Comparison of ENCODE assay signal across 8 cellular contexts in genomic region chr12:112939761-112940357, GRCh38. TPM values are rescaled to one million over a fixed set of nuclear protein-coding genes. Genes with fewer than 3 reads are reported as not detected.
DNase-seq lines count a peak whose midpoint lies in the region; ATAC-seq and TF ChIP-seq lines count a peak whose summit lies in the region.

No MANE protein-coding gene starts in this region.

- no peaks in the 10 kb centered on the region for H3K9me3 ChIP-seq in CD4-positive, alpha-beta memory T cell (ENCODE audit: control insufficient read depth in 1 of 2, low read length in 2 of 2)
- H3K9me3 ChIP-seq in IMR-90 (ENCODE audit: control insufficient read depth, insufficient read depth, low read length): no peaks in the 10 kb centered on the region

- peaks cover 0 to 5% (median 0%) of the 10 kb centered on the region in 8 donors for H3K9me3 Mint-ChIP-seq in CD4-positive, alpha-beta memory T cell

- no peak overlapping the region for H4K5ac ChIP-seq in IMR-90 (ENCODE audit: low read depth, low read length)

- H3K14ac ChIP-seq in IMR-90 (replicated peaks; ENCODE audit: low read depth, low read length): no peak overlapping the region

- BruUV-seq in IMR-90 (replicated peaks; lab: Mats Ljungman, UMichigan): no TSS peak

- CTCF ChIA-PET in CD4-positive, alpha-beta memory T cell (lab: Charles Lee; ENCODE audit: partially characterized antibody): interaction anchor here (1.5 to 2.7 kb wide), 4 partner anchors 9 to 39 kb away, joined by 3 to 15 read pairs (median 8); partner anchors contain the start of gene OAS1
- CTCF ChIA-PET in IMR-90 (lab: Yijun Ruan, JAX): interaction anchor here (1.2 kb wide), 1 partner anchor 9 kb away, joined by 3 read pairs; no protein-coding TSS in a partner anchor

- peaks cover 27 to 42% (median 36%) of the 10 kb centered on the region in 4 donors for H3K4me1 Mint-ChIP-seq in CD4-positive, alpha-beta memory T cell

- no peak overlapping the region for H2BK120ac ChIP-seq in IMR-90 (ENCODE audit: low read depth, low read length)

- H3K4me2 ChIP-seq in IMR-90 (ENCODE audit: low read depth, low read length): no peak overlapping the region; the same call in 1 of the 2 replicates

- H3K4ac ChIP-seq in IMR-90 (ENCODE audit: low read depth, low read length): no peak overlapping the region

- WGBS in IMR-90 (ENCODE audit: extremely low coverage in 2 of 2, insufficient read length in 1 of 2), 2 experiments: 43% methylated on average over 1 of the region's 7 CpGs; no CpG with 5 or more reads in 1 of the 2 experiments

- H2AK9ac ChIP-seq in IMR-90 (replicated peaks; ENCODE audit: low read depth, low read length, poor library complexity): peak overlapping the region; percentile 55

- no peaks in the 10 kb centered on the region for H4K20me1 ChIP-seq in IMR-90 (ENCODE audit: insufficient read depth, low read length)

- H2AFZ ChIP-seq in IMR-90 (replicated peaks; ENCODE audit: low read length, poor library complexity): peak overlapping the region; percentile 76

- H3K79me1 ChIP-seq in IMR-90 (ENCODE audit: low read depth in 1 of 2, low read length in 2 of 2): peaks cover 0 to 7% of the 10 kb centered on the region in 2 experiments; a peak in 1 of 4 replicates

- H3K56ac ChIP-seq in IMR-90 (ENCODE audit: extremely low read depth, insufficient read depth, low read length): peak overlapping the region; percentile 32; the same call in 1 of the 2 replicates

- H3K18ac ChIP-seq in IMR-90 (ENCODE audit: low read depth, low read length): no peak overlapping the region

- no peak for TF ChIP-seq RAD21 in IMR-90 (IDR thresholded peaks at IDR 0.05; ENCODE audit: low read length)

- peak overlapping the region; percentile 38 for H3K23ac ChIP-seq in IMR-90 (ENCODE audit: low read depth, low read length)

- dilution Hi-C loops in IMR-90 (cut with HindIII; ENCODE audit: low sequenced_read_pairs, unreplicated experiment): no loop called here

- POLR2A ChIA-PET in CD4-positive, alpha-beta memory T cell (lab: Charles Lee; ENCODE audit: partially characterized antibody): interaction anchor here (0.7 to 6.0 kb wide), 4 partner anchors 12 to 95 kb away, joined by 3 to 84 read pairs (median 6); partner anchors contain the start of genes OAS1 and OAS2
- POLR2A ChIA-PET in IMR-90 (lab: Charles Lee; ENCODE audit: unreplicated experiment): no interaction called here

- intact Hi-C loops in CD4-positive, alpha-beta memory T cell (cut with micrococcal nuclease): loop anchor here (2.0 kb wide), 1 partner anchor 33 kb away; the partner anchor contains the start of gene OAS1
- intact Hi-C loops in IMR-90 (cut with micrococcal nuclease) (no loop called here), head of caudate nucleus (cut with DNase I) (no loop called here)

- peak overlapping the region; percentile 80 to 92 (median 88) for H3K27ac Mint-ChIP-seq in CD4-positive, alpha-beta memory T cell

- peaks cover 8 to 17% of the 10 kb centered on the region in 2 donors for H3K36me3 Mint-ChIP-seq in CD4-positive, alpha-beta memory T cell

- no peak overlapping the region for H2BK5ac ChIP-seq in IMR-90 (ENCODE audit: low read depth, low read length, poor library complexity, severe bottlenecking)

- peak overlapping the region; percentile 87 to 100 (median 94) for H3K4me3 Mint-ChIP-seq in CD4-positive, alpha-beta memory T cell

- TF ChIP-seq CTCF in IMR-90 (conservative IDR thresholded peaks at IDR 0.05; ENCODE audit: low read depth, low read length): no peak
- no peak for TF ChIP-seq CTCF in coronary artery (IDR thresholded peaks at IDR 0.05)

- H4K91ac ChIP-seq in IMR-90 (ENCODE audit: insufficient read depth, low read depth, low read length): no peak overlapping the region

- H3K4me1 ChIP-seq in CD4-positive, alpha-beta memory T cell (ENCODE audit: insufficient read depth, low read length): peaks cover 35% of the 10 kb centered on the region
- peaks cover 2% of the 10 kb centered on the region for H3K4me1 ChIP-seq in IMR-90 (ENCODE audit: control insufficient read depth, insufficient read depth, low read length)

- no peak for ATAC-seq in IMR-90 (ENCODE audit: low read depth)
- no peak for ATAC-seq in HG03439 (IDR thresholded peaks at IDR 0.05; ENCODE audit: unreplicated experiment)

- peaks cover 7% of the 10 kb centered on the region for H3K36me3 ChIP-seq in CD4-positive, alpha-beta memory T cell (ENCODE audit: insufficient read depth, low read length)
- no peaks in the 10 kb centered on the region for H3K36me3 ChIP-seq in IMR-90 (ENCODE audit: control insufficient read depth, insufficient read depth, low read length)

- no peak for DNase-seq in CD4-positive, alpha-beta memory T cell
- no peak for DNase-seq in IMR-90
- no peak for DNase-seq in coronary artery (ENCODE audit: low spot score)
- DNase-seq in head of caudate nucleus: no peak
- no peak for DNase-seq in midbrain (lab: John Stamatoyannopoulos, UW)
- DNase-seq in HK-2 (ENCODE audit: unreplicated experiment): no peak

- peak overlapping the region; percentile 28 for H3K27ac ChIP-seq in CD4-positive, alpha-beta memory T cell (ENCODE audit: low read depth, low read length)
- no peak overlapping the region for H3K27ac ChIP-seq in IMR-90 (ENCODE audit: insufficient read depth, low read length)
- H3K27ac ChIP-seq in coronary artery: no peak overlapping the region

- H3K4me3 ChIP-seq in CD4-positive, alpha-beta memory T cell (ENCODE audit: low read length in 2 of 2): peak overlapping the region; percentile 73 to 84
- H3K4me3 ChIP-seq in IMR-90 (ENCODE audit: insufficient read depth, low read depth, low read length) (no peak overlapping the region), coronary artery (peak overlapping the region; percentile 6)

- H2BK15ac ChIP-seq in IMR-90 (ENCODE audit: low read depth, low read length): no peak overlapping the region

- H3K27me3 ChIP-seq in CD4-positive, alpha-beta memory T cell (ENCODE audit: insufficient read depth, low read length): no peaks in the 10 kb centered on the region
- no peaks in the 10 kb centered on the region for H3K27me3 ChIP-seq in IMR-90 (ENCODE audit: control insufficient read depth, insufficient read depth, low read length)

- H2BK20ac ChIP-seq in IMR-90 (ENCODE audit: low read depth, low read length): no peak overlapping the region

- no peak overlapping the region for H4K8ac ChIP-seq in IMR-90 (ENCODE audit: low read depth in 2 of 2, low read length in 2 of 2)

- TF ChIP-seq POLR2A in GM19193 (IDR thresholded peaks at IDR 0.05; ENCODE audit: extremely low read depth, insufficient read depth, insufficient read length) (peak; percentile 51), IMR-90 (IDR thresholded peaks at IDR 0.05; ENCODE audit: low read depth, low read length) (no peak)

- H2AK5ac ChIP-seq in IMR-90 (ENCODE audit: low read depth, low read length): no peak overlapping the region

- no peaks in the 10 kb centered on the region for H3K27me3 Mint-ChIP-seq in CD4-positive, alpha-beta memory T cell

- H3K9me1 ChIP-seq in IMR-90 (ENCODE audit: insufficient read depth, low read length): 0 out of 2 replicates have a peak, but pooled peaks cover 3% of the 10 kb centered on the region

- no peak overlapping the region; the same call in 1 of the 2 replicates for H3K9ac ChIP-seq in IMR-90 (ENCODE audit: low read depth, low read length)

- in situ Hi-C loops in IMR-90 (cut with MboI; ENCODE audit: low sequenced_read_pairs): no loop called here

TF ChIP-seq in IMR-90, 13 proteins besides CTCF, POLR2A, EP300 and RAD21 (continues in another document):
- TF ChIP-seq BHLHE40 (IDR thresholded peaks at IDR 0.05; ENCODE audit: low read depth, low read length): no peak
- TF ChIP-seq NFE2L2 (IDR thresholded peaks at IDR 0.05; ENCODE audit: low read depth, low read length): no peak
- no peak for TF ChIP-seq CEBPB (IDR thresholded peaks at IDR 0.05; ENCODE audit: low read depth, low read length)
- no peak for TF ChIP-seq FOS (IDR thresholded peaks at IDR 0.05; ENCODE audit: low read depth, low read length)
- no peak for TF ChIP-seq MXI1 (IDR thresholded peaks at IDR 0.05; ENCODE audit: borderline replicate concordance, low read depth, low read length)
- TF ChIP-seq CHD1 (IDR thresholded peaks at IDR 0.05; ENCODE audit: low read depth, low read length): no peak
- TF ChIP-seq ELK1 (IDR thresholded peaks at IDR 0.05; ENCODE audit: borderline replicate concordance, low read depth, low read length): no peak
- TF ChIP-seq RFX5 (IDR thresholded peaks at IDR 0.05; ENCODE audit: low read depth, low read length): no peak
- no peak for TF ChIP-seq SMC3 (IDR thresholded peaks at IDR 0.05; ENCODE audit: low read depth, low read length)
- TF ChIP-seq MAFK (IDR thresholded peaks at IDR 0.05; ENCODE audit: low read depth, low read length): no peak

RNA-seq across cellular contexts. Expression of gene OAS3, which starts 1.6 kb away (rescaled TPM):
- 10 to 100 TPM; 20.3 to 22.5 TPM for total RNA-seq in CD4-positive, alpha-beta memory T cell
- polyA plus RNA-seq in CD4-positive, alpha-beta memory T cell: 10 to 100 TPM; 14.4 to 31.3 TPM
- 4.1 and 4.4 TPM in 2 replicates for total RNA-seq in IMR-90 (2012; rRNA removed)
- polyA plus RNA-seq in IMR-90 (2012; rRNA removed): 6.9 and 7.8 TPM in 2 replicates
- 3.8 and 4.8 TPM in 2 replicates for polyA plus RNA-seq in IMR-90 (2012; cell fraction: cytosol; rRNA removed)
- 8.1 and 9.3 TPM in 2 replicates for polyA plus RNA-seq in IMR-90 (2012; cell fraction: nucleus; rRNA removed; ENCODE audit: low replicate concordance)

RNA-seq across cellular contexts. Expression of gene OAS1, which starts 33.1 kb away (rescaled TPM):
- total RNA-seq in CD4-positive, alpha-beta memory T cell: 10 to 100 TPM in 1 of 2 experiments, 1 to 10 TPM in 1; 8.4 to 10.9 TPM
- polyA plus RNA-seq in CD4-positive, alpha-beta memory T cell: 10 to 100 TPM; 30.3 to 49.3 TPM
- total RNA-seq in IMR-90 (2012; rRNA removed): not detected in 2 replicates
- polyA plus RNA-seq in IMR-90 (2012; rRNA removed): not detected in 2 replicates
- polyA plus RNA-seq in IMR-90 (2012; cell fraction: cytosol; rRNA removed): 0.11 TPM in 1 of 2 replicates, not detected in the other
- polyA plus RNA-seq in IMR-90 (2012; cell fraction: nucleus; rRNA removed; ENCODE audit: low replicate concordance): 0.03 TPM in 1 of 2 replicates, not detected in the other

RNA-seq across cellular contexts. Expression of gene OAS2, which starts 38.5 kb away (rescaled TPM):
- 10 to 100 TPM; 73.5 to 77.4 TPM for total RNA-seq in CD4-positive, alpha-beta memory T cell
- polyA plus RNA-seq in CD4-positive, alpha-beta memory T cell: 10 to 100 TPM; 25.5 to 65.6 TPM
- under 0.01 TPM in 1 of 2 replicates, not detected in the other for total RNA-seq in IMR-90 (2012; rRNA removed)
- polyA plus RNA-seq in IMR-90 (2012; rRNA removed): not detected in 2 replicates
- not detected in 2 replicates for polyA plus RNA-seq in IMR-90 (2012; cell fraction: cytosol; rRNA removed)
- polyA plus RNA-seq in IMR-90 (2012; cell fraction: nucleus; rRNA removed; ENCODE audit: low replicate concordance): 0.07 TPM in 1 of 2 replicates, not detected in the other

Comparison
In these comparisons a context has a peak if more than half of its experiments do, and no peak if none do; other contexts are left out.
1. RNA of gene OAS2, which starts 38.5 kb away (total RNA-seq): 73.5 to 77.4 TPM in CD4-positive, alpha-beta memory T cell; under 0.01 TPM in IMR-90; every median in the first group is over 10 times any median in the second.